16 cellular contexts compared by ENCODE assay signal in the genomic region with DNA sequence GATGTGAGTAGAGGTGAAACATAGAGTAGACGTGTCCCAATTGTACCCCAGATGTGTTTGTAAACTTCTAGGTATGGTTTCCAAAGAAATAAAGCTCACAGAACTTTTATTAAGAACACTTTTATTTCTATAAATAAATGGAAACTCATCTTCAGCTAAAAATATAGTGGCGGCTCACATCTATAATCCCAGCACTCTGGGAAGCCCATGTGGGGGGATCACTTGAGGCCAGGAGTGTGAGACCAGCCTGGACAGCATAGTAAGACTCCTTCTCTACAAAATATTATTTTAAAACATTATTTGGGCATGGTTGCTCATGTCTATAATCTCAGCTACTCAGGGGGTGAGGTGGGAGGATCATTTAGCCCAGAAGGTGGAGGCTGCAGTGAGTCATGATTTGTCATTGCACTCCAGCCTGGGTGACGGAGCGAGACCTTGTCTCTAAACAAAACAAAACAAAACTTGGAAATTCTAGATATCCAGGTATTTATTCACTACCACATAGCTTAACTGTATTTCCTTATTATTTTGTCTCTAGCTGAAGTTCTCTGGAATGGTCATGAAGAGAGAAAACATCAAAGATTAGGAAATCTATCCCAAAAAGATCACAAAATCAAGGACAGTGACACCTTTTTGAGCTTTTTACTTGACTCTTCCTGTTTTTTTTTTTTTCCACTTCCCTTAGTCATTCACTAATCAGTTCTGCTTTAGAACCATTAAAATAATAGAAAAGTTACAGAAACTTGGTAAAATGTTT.
A peak's percentile ranks its signal among the peaks of the same experiment; 100 is the strongest.
DNase-seq lines count a peak whose midpoint lies in the region; ATAC-seq, FAIRE-seq and TF ChIP-seq lines count a peak whose summit lies in the region.
"Had no signal": no experiment of that assay in that cellular context is flagged by ENCODE, and none has a peak within 500 bp of the region (broad histone marks: within the 10 kb centered on the region; RNA-seq: fewer than 3 reads in every experiment).

No MANE protein-coding gene starts in this region.

- ATAC-seq in GM18520 (IDR thresholded peaks at IDR 0.05; ENCODE audit: unreplicated experiment) (no peak), T-cell (replicated peaks in 1 of 4) (no peak), HG03097 (IDR thresholded peaks at IDR 0.05; ENCODE audit: low FRiP score, unreplicated experiment) (no peak)
- ATAC-seq in effector memory CD8-positive, alpha-beta T cell (replicated peaks): no peak
- ATAC-seq: mucosa of descending colon had no signal

- dilution Hi-C loops in mammary epithelial cell (cut with HindIII; ENCODE audit: low sequenced_read_pairs): no loop called here

- H3K27me3 ChIP-seq in BJ (ENCODE audit: control insufficient read depth, insufficient read depth, low read length) (no peaks in the 10 kb centered on the region), mammary epithelial cell (ENCODE audit: insufficient read depth, low read length) (no peaks in the 10 kb centered on the region)
- H3K27me3 ChIP-seq: BLaER1 treated with 17β-estradiol and CSF1 and Interleukin-3, amounts not matched to agents 10 nM and 100 nM; heart left ventricle; tibial artery had no signal

- H3K9ac ChIP-seq in mammary epithelial cell (ENCODE audit: insufficient read depth, low read length) (peak overlapping the region; percentile 59), kidney (ENCODE audit: low read length in 2 of 2) (no peak overlapping the region)
- H3K9ac ChIP-seq: BLaER1 treated with 17β-estradiol and CSF1 and Interleukin-3, amounts not matched to agents 10 nM and 100 nM had no signal

- no TSS peak for BruUV-seq in mammary epithelial cell (replicated peaks; lab: Mats Ljungman, UMichigan)

- 49% methylated on average over 4 of the region's 4 CpGs for WGBS in mammary epithelial cell (ENCODE audit: low coverage, missing lambda C conversion rate)

- FAIRE-seq in kidney (lab: Jason Lieb, UNC): no peak

- intact Hi-C loops in mammary epithelial cell (cut with micrococcal nuclease) (no loop called here), kidney (cut with DNase I) (no loop called here)

- TF ChIP-seq CTCF in BJ (IDR thresholded peaks at IDR 0.05; ENCODE audit: insufficient read depth, low read depth, low read length) (no peak), mammary epithelial cell (conservative IDR thresholded peaks at IDR 0.05 in 1 of 2, IDR thresholded peaks at IDR 0.05 in 1 of 2; ENCODE audit: extremely low read depth in 1 of 2, insufficient read depth in 1 of 2, low read depth in 1 of 2, low read length in 2 of 2) (no peak), kidney (IDR thresholded peaks at IDR 0.05; ENCODE audit: borderline replicate concordance, extremely low read depth, insufficient read depth) (no peak)

- H3K4me3 ChIP-seq in BJ (ENCODE audit: low read depth, low read length) (no peak overlapping the region), mammary epithelial cell (replicated peaks in 1 of 3; ENCODE audit: insufficient read depth in 1 of 3, low read depth in 2 of 3, low read length in 3 of 3) (no peak overlapping the region), kidney (ENCODE audit: low read length in 2 of 2) (no peak overlapping the region)
- H3K4me3 ChIP-seq: BLaER1 treated with 17β-estradiol and CSF1 and Interleukin-3, amounts not matched to agents 10 nM and 100 nM; heart left ventricle; mucosa of descending colon; tibial artery had no signal

- POLR2A ChIA-PET in BJ (lab: Charles Lee): no interaction called here
- POLR2A ChIA-PET in T-cell (lab: Charles Lee): interaction anchor here (0.6 to 0.7 kb wide), 3 partner anchors 15 to 1224 kb away, joined by 3 to 6 read pairs (median 6); no protein-coding TSS in a partner anchor

- H3K27ac ChIP-seq in mammary epithelial cell (ENCODE audit: insufficient read depth, low read depth, low read length) (peak overlapping the region; percentile 89), kidney (ENCODE audit: low read depth in 2 of 2, low read length in 2 of 2) (no peak overlapping the region)
- H3K27ac ChIP-seq: BLaER1 treated with 17β-estradiol and CSF1 and Interleukin-3, amounts not matched to agents 10 nM and 100 nM; tibial artery; VCaP had no signal

- peak overlapping the region; percentile 61 for H2AFZ ChIP-seq in mammary epithelial cell (ENCODE audit: low read depth, low read length)

- no peaks in the 10 kb centered on the region for H3K9me3 Mint-ChIP-seq in T-cell
- no peaks in the 10 kb centered on the region for H3K9me3 Mint-ChIP-seq in effector memory CD8-positive, alpha-beta T cell
- H3K9me3 Mint-ChIP-seq: IgD-negative memory B cell had no signal

- H3K79me2 ChIP-seq in mammary epithelial cell (ENCODE audit: insufficient read depth, low read length): no peaks in the 10 kb centered on the region

- CTCF ChIA-PET in BJ (lab: Yijun Ruan, JAX) (interaction anchor here (1.2 to 1.4 kb wide), 2 partner anchors 27 to 133 kb away, joined by 3 to 4 read pairs; no protein-coding TSS in a partner anchor), mammary epithelial cell (lab: Charles Lee; ENCODE audit: low non-redundant PET) (no interaction called here), T-cell (lab: Charles Lee) (interaction anchor here in 1 of 2 donors (0.6 to 1.4 kb wide), 2 partner anchors 38 to 40 kb away, joined by 4 read pairs; no protein-coding TSS in a partner anchor)

- DNase-seq in BJ (ENCODE audit: low read depth) (peak; percentile 30), LoVo (ENCODE audit: low spot score) (peak; percentile 31), mammary epithelial cell (peak; percentile 88), kidney (peak; percentile 50), T-cell (no peak)
- no peak for DNase-seq in effector memory CD8-positive, alpha-beta T cell
- DNase-seq: activated T-cell treated with anti-CD3 and anti-CD28 coated beads, Interleukin-2, amount 50 U/mL, for 1 hour; mucosa of descending colon; OCI-M1; tibial artery had no signal

- H3K36me3 ChIP-seq in BJ (ENCODE audit: control insufficient read depth, insufficient read depth, low read length) (no peaks in the 10 kb centered on the region), mammary epithelial cell (ENCODE audit: insufficient read depth, low read length) (no peaks in the 10 kb centered on the region), kidney (ENCODE audit: control insufficient read depth in 1 of 2, insufficient read depth in 2 of 2, low read length in 2 of 2) (peaks cover 0 to 5% of the 10 kb centered on the region in 2 donors)
- H3K36me3 ChIP-seq: BLaER1 treated with 17β-estradiol and CSF1 and Interleukin-3, amounts not matched to agents 10 nM and 100 nM; heart left ventricle; tibial artery had no signal

- no peaks in the 10 kb centered on the region for H3K4me1 Mint-ChIP-seq in T-cell
- H3K4me1 Mint-ChIP-seq in effector memory CD8-positive, alpha-beta T cell (ENCODE audit: low read depth in 2 of 2): no peaks in the 10 kb centered on the region

- no peaks in the 10 kb centered on the region for H3K27me3 Mint-ChIP-seq in T-cell
- H3K27me3 Mint-ChIP-seq in effector memory CD8-positive, alpha-beta T cell: no peaks in the 10 kb centered on the region
- H3K27me3 Mint-ChIP-seq: IgD-negative memory B cell had no signal

- H3K36me3 Mint-ChIP-seq in T-cell: peaks cover 48% of the 10 kb centered on the region
- H3K36me3 Mint-ChIP-seq in effector memory CD8-positive, alpha-beta T cell (ENCODE audit: insufficient read depth): peaks cover 3% of the 10 kb centered on the region

- H3K4me3 Mint-ChIP-seq in T-cell: no peak overlapping the region
- no peak overlapping the region for H3K4me3 Mint-ChIP-seq in effector memory CD8-positive, alpha-beta T cell
- H3K4me3 Mint-ChIP-seq: IgD-negative memory B cell had no signal

- no peaks in the 10 kb centered on the region for H4K20me1 ChIP-seq in mammary epithelial cell (ENCODE audit: insufficient read depth, low read length)
- H4K20me1 ChIP-seq: BLaER1 treated with 17β-estradiol and CSF1 and Interleukin-3, amounts not matched to agents 10 nM and 100 nM had no signal

- in situ Hi-C loops in mammary epithelial cell (cut with MboI; ENCODE audit: low sequenced_read_pairs in 2 of 2): no loop called here

- H3K9me3 ChIP-seq in mammary epithelial cell (replicated peaks; ENCODE audit: insufficient read depth, low read length): no peaks in the 10 kb centered on the region
- H3K9me3 ChIP-seq in kidney (ENCODE audit: control insufficient read depth in 1 of 2, low read length in 2 of 2): no peaks in the 10 kb centered on the region
- H3K9me3 ChIP-seq: BLaER1 treated with 17β-estradiol and CSF1 and Interleukin-3, amounts not matched to agents 10 nM and 100 nM; heart left ventricle; mucosa of descending colon; tibial artery had no signal

- H3K4me2 ChIP-seq in mammary epithelial cell (ENCODE audit: insufficient read depth, low read depth, low read length): peak overlapping the region; percentile 64

- H3K27ac Mint-ChIP-seq in T-cell: no peak overlapping the region
- no peak overlapping the region for H3K27ac Mint-ChIP-seq in effector memory CD8-positive, alpha-beta T cell
- H3K27ac Mint-ChIP-seq: IgD-negative memory B cell had no signal

- H3K4me1 ChIP-seq in mammary epithelial cell (ENCODE audit: insufficient read depth, low read length) (peaks cover 11% of the 10 kb centered on the region), kidney (ENCODE audit: control insufficient read depth in 1 of 2, insufficient read depth in 1 of 2, low read depth in 1 of 2, low read length in 2 of 2) (no peaks in the 10 kb centered on the region)

Comparison
In these comparisons a context has a peak if more than half of its experiments do, and no peak if none do; other contexts are left out.
1. DNase-seq: peak in BJ (single experiment), LoVo (single experiment), mammary epithelial cell (single experiment) and kidney (single experiment); none in T-cell (0 of 34) and effector memory CD8-positive, alpha-beta T cell (0 of 3).